ENCODE assay signal across 3 cellular contexts in genomic region chr6:169062272-169062671, GRCh38.
"Had no signal": no experiment of that assay in that cellular context is flagged by ENCODE, and none has a peak within 500 bp of the region (broad histone marks: within the 10 kb centered on the region; RNA-seq: fewer than 3 reads in every experiment).

No MANE protein-coding gene starts in this region.

- ATAC-seq: GM12878 had no signal

- DNase-seq: GDM1, GF-D8 had no signal

- H3K4me3 ChIP-seq: GM12878 had no signal
